ENCODE assay signal across 17 cellular contexts in the genomic region with DNA sequence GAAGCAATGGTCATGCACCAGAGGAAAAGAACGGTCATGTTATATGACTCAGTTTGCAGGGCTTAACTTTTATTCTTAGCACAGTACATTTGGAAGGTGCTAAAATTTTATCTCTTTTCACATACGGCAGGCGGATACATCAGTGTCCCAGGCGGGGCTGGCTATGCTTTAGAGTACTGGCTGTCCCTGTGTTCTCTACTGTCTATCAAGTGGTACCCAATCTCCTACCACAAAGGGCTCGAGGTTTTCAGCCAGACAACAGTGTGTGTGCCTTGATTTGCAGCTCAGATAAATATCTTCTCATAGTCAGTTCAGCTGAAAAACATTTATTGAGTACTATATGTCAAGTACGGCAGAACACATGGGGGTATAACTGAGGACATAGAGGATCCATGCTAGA.
DNase-seq lines count a peak whose midpoint lies in the region; ATAC-seq lines count a peak whose summit lies in the region.
"Had no signal": no experiment of that assay in that cellular context is flagged by ENCODE, and none has a peak within 500 bp of the region (broad histone marks: within the 10 kb centered on the region; RNA-seq: fewer than 3 reads in every experiment).

No MANE protein-coding gene starts in this region.

- H3K79me2 ChIP-seq in GM23248 (ENCODE audit: insufficient read depth), result no peaks in the 10 kb centered on the region

- ATAC-seq in effector memory CD8-positive, alpha-beta T cell (replicated peaks), result peak; percentile 71
- ATAC-seq in HG02885 (IDR thresholded peaks at IDR 0.05; ENCODE audit: poor library complexity, unreplicated experiment), result no peak
- ATAC-seq in GM21423 (IDR thresholded peaks at IDR 0.05; ENCODE audit: unreplicated experiment), result no peak
- ATAC-seq: K562 had no signal

- no peak overlapping the region for H3K4me3 ChIP-seq in Jurkat, Clone E6-1 (ENCODE audit: low read length)
- no peak overlapping the region for H3K4me3 ChIP-seq in GM23248
- H3K4me3 ChIP-seq: K562 had no signal

- H3K4me1 Mint-ChIP-seq in effector memory CD8-positive, alpha-beta T cell (ENCODE audit: low read depth in 2 of 2), result peaks cover 13 to 17% of the 10 kb centered on the region in 2 donors

- H2AFZ ChIP-seq in GM23248, result no peak overlapping the region

- H3K4me1 ChIP-seq in GM23248 (ENCODE audit: insufficient read depth), result peaks cover 19% of the 10 kb centered on the region

- WGBS in GM23248 (ENCODE audit: low coverage in 1 of 2, low lambda C conversion rate in 2 of 2, missing lambda C conversion rate in 2 of 2), 2 experiments, result 77 to 79% methylated on average over 6 of the region's 6 CpGs

- H3K27me3 ChIP-seq in GM23248 (replicated peaks; ENCODE audit: insufficient read depth), result no peaks in the 10 kb centered on the region

- in situ Hi-C loops in GM23248 (cut with MboI), result no loop called here

- no peaks in the 10 kb centered on the region for H3K9me3 Mint-ChIP-seq in effector memory CD8-positive, alpha-beta T cell

- peaks cover 21% of the 10 kb centered on the region in 2 donors for H3K27me3 Mint-ChIP-seq in effector memory CD8-positive, alpha-beta T cell

- no peak overlapping the region for H3K4me2 ChIP-seq in GM23248 (ENCODE audit: unreplicated experiment)

- H3K9me2 ChIP-seq in GM23248 (ENCODE audit: insufficient read depth), result no peaks in the 10 kb centered on the region

- H3K9ac ChIP-seq in GM23248, result no peak overlapping the region

- H3K4me3 Mint-ChIP-seq in effector memory CD8-positive, alpha-beta T cell, result no peak overlapping the region

- H3K9me3 ChIP-seq in GM23248 (ENCODE audit: low read depth), result no peaks in the 10 kb centered on the region

- no peak overlapping the region for H3K27ac ChIP-seq in GM23248

- H4K20me1 ChIP-seq in GM23248 (ENCODE audit: insufficient read depth), result no peaks in the 10 kb centered on the region

- H3K36me3 Mint-ChIP-seq in effector memory CD8-positive, alpha-beta T cell (ENCODE audit: insufficient read depth), result peaks cover 5% of the 10 kb centered on the region

- no peaks in the 10 kb centered on the region for H3K36me3 ChIP-seq in GM23248 (ENCODE audit: low read depth)

- peaks cover 21% of the 10 kb centered on the region for H3F3A ChIP-seq in GM23248 (ENCODE audit: insufficient read depth)

- peak; percentile 20 for DNase-seq in CMK (ENCODE audit: low read depth)
- DNase-seq in Jurkat, Clone E6-1 (ENCODE audit: low read depth, low spot score), result peak; percentile 68
- DNase-seq in effector memory CD8-positive, alpha-beta T cell, result no peak
- peak; percentile 13 for DNase-seq in superior temporal gyrus (ENCODE audit: extremely low spot score)
- DNase-seq in GM23248, result no peak
- DNase-seq: ACHN, EL, HCEC 1CT, MV-4-11, NCI-H1436 treated with DMSO at 0.1 percent for 48 hours, NCI-H2029 treated with DMSO at 0.1 percent for 48 hours, NCI-H2171 treated with DMSO at 0.1 percent for 48 hours, NCI-H446 treated with DMSO at 0.1 percent for 48 hours, SW 1271 had no signal

- peak overlapping the region in 1 of 2 donors; percentile 81 for H3K27ac Mint-ChIP-seq in effector memory CD8-positive, alpha-beta T cell

Comparison
In these comparisons a context has a peak if more than half of its experiments do, and no peak if none do; other contexts are left out.
1. DNase-seq: peak in CMK (single experiment), Jurkat, Clone E6-1 (single experiment) and superior temporal gyrus (single experiment); none in effector memory CD8-positive, alpha-beta T cell (0 of 3) and GM23248 (single experiment).